Comparison of ENCODE assay signal across 10 cellular contexts in genomic region chr7:108311446-108312168, GRCh38.
DNase-seq lines count a peak whose midpoint lies in the region; ATAC-seq and TF ChIP-seq lines count a peak whose summit lies in the region.
"Had no signal": no experiment of that assay in that cellular context is flagged by ENCODE, and none has a peak within 500 bp of the region (broad histone marks: within the 10 kb centered on the region; RNA-seq: fewer than 3 reads in every experiment).

No MANE protein-coding gene starts in this region.

- in situ Hi-C loops in astrocyte of the cerebellum (cut with HindIII; ENCODE audit: low sequenced_read_pairs), result no loop called here

- ATAC-seq in GM19043 (IDR thresholded peaks at IDR 0.05; ENCODE audit: low read depth, unreplicated experiment), result peak; percentile 50
- ATAC-seq in HG03060 (IDR thresholded peaks at IDR 0.05; ENCODE audit: low read depth, unreplicated experiment), result peak; percentile 38
- ATAC-seq in stimulated activated memory B cell treated with anti-CD40 and anti-IgM and Interleukin-4, amounts not matched to agents 10 μg/mL and 1 μg/mL and 100 μg/mL, for 72 hours, result peak; percentile 58
- ATAC-seq in HG03457 (IDR thresholded peaks at IDR 0.05; ENCODE audit: unreplicated experiment), result no peak

- peaks cover 15% of the 10 kb centered on the region for H3K4me1 Mint-ChIP-seq in stimulated activated memory B cell treated with anti-CD40 and anti-IgM and Interleukin-4, amounts not matched to agents 10 μg/mL and 1 μg/mL and 100 μg/mL, for 72 hours

- TF ChIP-seq CTCF in astrocyte of the cerebellum (IDR thresholded peaks at IDR 0.05; ENCODE audit: low read depth, low read length, missing control alignments), result no peak

- no peaks in the 10 kb centered on the region for H3K9me3 Mint-ChIP-seq in stimulated activated memory B cell treated with anti-CD40 and anti-IgM and Interleukin-4, amounts not matched to agents 10 μg/mL and 1 μg/mL and 100 μg/mL, for 72 hours
- H3K9me3 Mint-ChIP-seq: activated naive CD4-positive, alpha-beta T cell treated with anti-CD3 and anti-CD28 coated beads for 36 hours; T-helper 1 cell treated with Interleukin-12 subunit alpha and Interleukin-12 subunit beta and Interleukin-4 antibody, amounts not matched to agents 30 μg/mL and 1 μg/mL, for 36 hours had no signal

- DNase-seq in astrocyte of the cerebellum (ENCODE audit: low read depth) (peak; percentile 48), NCI-H774 (lab: John Stamatoyannopoulos, UW) (no peak)
- DNase-seq in stimulated activated CD4-positive, alpha-beta T cell treated with anti-CD3 and anti-CD28 coated beads, Interleukin-1b, Interleukin-23, amount 100 ng/mL, for 48 hours, result no peak
- DNase-seq: activated naive CD4-positive, alpha-beta T cell treated with anti-CD3 and anti-CD28 coated beads for 36 hours; NCI-H1436 had no signal

- H3K27ac Mint-ChIP-seq in stimulated activated memory B cell treated with anti-CD40 and anti-IgM and Interleukin-4, amounts not matched to agents 10 μg/mL and 1 μg/mL and 100 μg/mL, for 72 hours, result no peak overlapping the region
- H3K27ac Mint-ChIP-seq: activated naive CD4-positive, alpha-beta T cell treated with anti-CD3 and anti-CD28 coated beads for 36 hours; T-helper 1 cell treated with Interleukin-12 subunit alpha and Interleukin-12 subunit beta and Interleukin-4 antibody, amounts not matched to agents 30 μg/mL and 1 μg/mL, for 36 hours had no signal

- H3K36me3 Mint-ChIP-seq in stimulated activated memory B cell treated with anti-CD40 and anti-IgM and Interleukin-4, amounts not matched to agents 10 μg/mL and 1 μg/mL and 100 μg/mL, for 72 hours, result no peaks in the 10 kb centered on the region

- no peak overlapping the region for H3K4me3 ChIP-seq in astrocyte of the cerebellum (ENCODE audit: low read depth, low read length)

- no peak overlapping the region for H3K4me3 Mint-ChIP-seq in stimulated activated memory B cell treated with anti-CD40 and anti-IgM and Interleukin-4, amounts not matched to agents 10 μg/mL and 1 μg/mL and 100 μg/mL, for 72 hours
- H3K4me3 Mint-ChIP-seq: activated naive CD4-positive, alpha-beta T cell treated with anti-CD3 and anti-CD28 coated beads for 36 hours; T-helper 1 cell treated with Interleukin-12 subunit alpha and Interleukin-12 subunit beta and Interleukin-4 antibody, amounts not matched to agents 30 μg/mL and 1 μg/mL, for 36 hours had no signal

- H3K27me3 Mint-ChIP-seq in stimulated activated memory B cell treated with anti-CD40 and anti-IgM and Interleukin-4, amounts not matched to agents 10 μg/mL and 1 μg/mL and 100 μg/mL, for 72 hours, result no peaks in the 10 kb centered on the region
